ENCODE assay signal across 1 cellular context in genomic region chr5:115096034-115096769, GRCh38.
TF ChIP-seq lines count a peak whose summit lies in the region.

No MANE protein-coding gene starts in this region.

TF ChIP-seq in GM12878, 131 proteins besides CTCF, POLR2A, EP300 and RAD21 (continued from another document):
- TF ChIP-seq PRDM15 (CRISPR knock-in tag; IDR thresholded peaks at IDR 0.05) (no peak), RUNX3 (IDR thresholded peaks at IDR 0.05; ENCODE audit: low read length) (no peak), HDGF (IDR thresholded peaks at IDR 0.05) (no peak), PAX8 (IDR thresholded peaks at IDR 0.05) (no peak), ASH2L (IDR thresholded peaks at IDR 0.05; ENCODE audit: borderline replicate concordance, low read depth) (no peak), SMARCA5 (IDR thresholded peaks at IDR 0.05) (no peak)
